Comparison of ENCODE assay signal across 8 cellular contexts in genomic region chr1:19811206-19811851, GRCh38. TPM values are rescaled to one million over a fixed set of nuclear protein-coding genes. Genes with fewer than 3 reads are reported as not detected.
DNase-seq lines count a peak whose midpoint lies in the region; ATAC-seq and TF ChIP-seq lines count a peak whose summit lies in the region.

No MANE protein-coding gene starts in this region.

- ATAC-seq in HG03196 (IDR thresholded peaks at IDR 0.05; ENCODE audit: unreplicated experiment), result no peak
- ATAC-seq in HG02884 (IDR thresholded peaks at IDR 0.05; ENCODE audit: unreplicated experiment), result no peak

- intact Hi-C loops in posterior vena cava (cut with DNase I), result no loop called here

- DNase-seq in CMK (ENCODE audit: low read depth) (peak; percentile 7), LHCN-M2 (ENCODE audit: low read depth) (peak; percentile 47), epithelial cell of proximal tubule (ENCODE audit: low read depth) (no peak), posterior vena cava (ENCODE audit: low spot score) (peak; percentile 81), NCI-H2081 treated with DMSO at 0.1 percent for 48 hours (lab: John Stamatoyannopoulos, UW) (no peak)
- peak; percentile 35 for DNase-seq in activated CD4-positive, alpha-beta T cell treated with anti-CD3 and anti-CD28 coated beads, Interleukin-2, amount 50 U/mL, for 1 hour

- H3K4me3 ChIP-seq in epithelial cell of proximal tubule (ENCODE audit: low read depth, low read length), result no peak overlapping the region

- TF ChIP-seq CTCF in epithelial cell of proximal tubule (conservative IDR thresholded peaks at IDR 0.05; ENCODE audit: low read depth, low read length), result peak; percentile 69

RNA-seq across cellular contexts. Expression of gene RNF186, which starts 3.8 kb away (rescaled TPM):
- total RNA-seq in LHCN-M2 (2014; rRNA removed) (not detected in 2 replicates), epithelial cell of proximal tubule (not detected in 2 replicates), posterior vena cava (not detected)
- not detected for polyA plus RNA-seq in LHCN-M2 (2012)

RNA-seq across cellular contexts. Expression of gene TMCO4, which starts 11.6 kb away (rescaled TPM):
- total RNA-seq in LHCN-M2 (2014; rRNA removed) (19.8 and 20.6 TPM in 2 replicates), epithelial cell of proximal tubule (9.8 and 20.0 TPM in 2 replicates), posterior vena cava (10 to 100 TPM; 12.3 to 13.2 TPM)
- 12.2 TPM for polyA plus RNA-seq in LHCN-M2 (2012)

Comparison
In these comparisons a context has a peak if more than half of its experiments do, and no peak if none do; other contexts are left out.
1. DNase-seq: peak in CMK (single experiment), LHCN-M2 (single experiment), activated CD4-positive, alpha-beta T cell treated with anti-CD3 and anti-CD28 coated beads, Interleukin-2, amount 50 U/mL, for 1 hour (single experiment) and posterior vena cava (single experiment); none in epithelial cell of proximal tubule (single experiment) and NCI-H2081 treated with DMSO at 0.1 percent for 48 hours (single experiment).